Comparison of ENCODE assay signal across 9 cellular contexts in genomic region chr1:174153085-174153824, GRCh38.
DNase-seq lines count a peak whose midpoint lies in the region; ATAC-seq and TF ChIP-seq lines count a peak whose summit lies in the region.
"Had no signal": no experiment of that assay in that cellular context is flagged by ENCODE, and none has a peak within 500 bp of the region (broad histone marks: within the 10 kb centered on the region; RNA-seq: fewer than 3 reads in every experiment).

No MANE protein-coding gene starts in this region.

- CTCF ChIA-PET in RWPE1 (lab: Yijun Ruan, JAX) = interaction anchor here (0.6 to 1.2 kb wide), 4 partner anchors 13 to 578 kb away, joined by 3 to 7 read pairs (median 4); no protein-coding TSS in a partner anchor

- peak; percentile 40 for ATAC-seq in GM21619 (IDR thresholded peaks at IDR 0.05; ENCODE audit: unreplicated experiment)

- POLR2A ChIA-PET in RWPE1 (lab: Yijun Ruan, JAX; ENCODE audit: low non-redundant PET) = no interaction called here

- peak; percentile 67 for DNase-seq in ELR (ENCODE audit: low read depth)
- DNase-seq in RWPE1 (ENCODE audit: low spot score) = peak; percentile 64
- peak; percentile 8 for DNase-seq in fibroblast of peridontal ligament (ENCODE audit: extremely low read depth)
- DNase-seq in AG08395 (ENCODE audit: low spot score) = no peak
- DNase-seq in NCI-H510A treated with DMSO at 0.1 percent for 48 hours (lab: John Stamatoyannopoulos, UW) = no peak
- DNase-seq in OCI-M2 (lab: John Stamatoyannopoulos, UW; ENCODE audit: unreplicated experiment) = no peak
- DNase-seq in NCI-H128 (lab: John Stamatoyannopoulos, UW; ENCODE audit: unreplicated experiment) = no peak
- DNase-seq: dermis blood vessel endothelial cell had no signal

- H3K27ac ChIP-seq in RWPE1 = peak overlapping the region; percentile 42

- TF ChIP-seq CTCF in RWPE1 (conservative IDR thresholded peaks at IDR 0.05; ENCODE audit: low read depth) = no peak

Comparison
In these comparisons a context has a peak if more than half of its experiments do, and no peak if none do; other contexts are left out.
1. DNase-seq: peak in ELR (single experiment), RWPE1 (single experiment) and fibroblast of peridontal ligament (single experiment); none in AG08395 (single experiment), NCI-H510A treated with DMSO at 0.1 percent for 48 hours (single experiment), OCI-M2 (single experiment) and NCI-H128 (single experiment).